In the genomic region with DNA sequence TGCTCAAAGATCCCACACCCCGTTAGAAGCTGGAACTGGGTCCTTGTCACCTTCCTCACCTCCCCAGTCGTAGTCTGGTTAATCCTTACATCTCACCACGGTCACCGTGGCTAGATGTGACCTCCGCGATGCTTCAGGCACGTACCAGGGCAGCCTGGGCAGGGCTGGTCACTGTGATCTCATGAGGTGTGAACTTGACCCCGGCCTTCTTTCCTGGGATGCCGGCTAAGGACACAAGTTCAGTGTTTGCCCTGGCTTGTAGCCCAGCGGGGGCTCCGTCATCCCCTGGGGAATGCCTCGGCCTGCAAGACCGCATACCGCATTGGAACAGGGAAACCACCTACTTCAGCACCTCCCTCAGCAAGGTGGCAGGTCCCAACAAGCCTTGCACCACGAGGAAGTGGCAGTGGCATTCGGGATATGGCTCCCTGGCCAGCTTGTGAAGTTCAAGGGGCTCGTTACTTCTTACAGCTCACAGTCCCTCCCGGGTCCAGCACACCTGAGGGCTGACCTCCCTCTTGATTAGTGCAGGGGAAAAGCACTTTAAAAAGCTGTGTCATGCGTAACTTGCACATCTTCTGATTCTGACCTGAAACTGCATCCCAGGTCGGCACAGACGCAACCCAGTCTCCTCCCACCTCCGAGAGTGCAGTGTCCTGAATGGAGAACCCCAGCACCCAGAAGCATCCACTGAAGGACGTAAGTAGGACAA, we compare ENCODE assay signal across 1 cellular context.
A peak's percentile ranks its signal among the peaks of the same experiment; 100 is the strongest.
TF ChIP-seq lines count a peak whose summit lies in the region.

No MANE protein-coding gene starts in this region.

TF ChIP-seq in HepG2, 621 proteins besides CTCF, POLR2A, EP300 and RAD21 (continued from another document and continues in another):
- TF ChIP-seq, protein P1, sequence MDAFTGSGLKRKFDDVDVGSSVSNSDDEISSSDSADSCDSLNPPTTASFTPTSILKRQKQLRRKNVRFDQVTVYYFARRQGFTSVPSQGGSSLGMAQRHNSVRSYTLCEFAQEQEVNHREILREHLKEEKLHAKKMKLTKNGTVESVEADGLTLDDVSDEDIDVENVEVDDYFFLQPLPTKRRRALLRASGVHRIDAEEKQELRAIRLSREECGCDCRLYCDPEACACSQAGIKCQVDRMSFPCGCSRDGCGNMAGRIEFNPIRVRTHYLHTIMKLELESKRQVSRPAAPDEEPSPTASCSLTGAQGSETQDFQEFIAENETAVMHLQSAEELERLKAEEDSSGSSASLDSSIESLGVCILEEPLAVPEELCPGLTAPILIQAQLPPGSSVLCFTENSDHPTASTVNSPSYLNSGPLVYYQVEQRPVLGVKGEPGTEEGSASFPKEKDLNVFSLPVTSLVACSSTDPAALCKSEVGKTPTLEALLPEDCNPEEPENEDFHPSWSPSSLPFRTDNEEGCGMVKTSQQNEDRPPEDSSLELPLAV (CRISPR knock-in tag; conservative IDR thresholded peaks at IDR 0.05; ENCODE audit: low read depth), result no peak
- TF ChIP-seq MAF1 (CRISPR knock-in tag; IDR thresholded peaks at IDR 0.05; ENCODE audit: borderline replicate concordance) (no peak), NFKB2 (CRISPR knock-in tag; IDR thresholded peaks at IDR 0.05; ENCODE audit: borderline replicate concordance) (no peak), MTA1 (CRISPR knock-in tag; IDR thresholded peaks at IDR 0.05; ENCODE audit: borderline replicate concordance) (peak; percentile 91; the same call in 1 of the 2 replicates), ZNF30 (CRISPR knock-in tag; IDR thresholded peaks at IDR 0.05) (no peak), RFX3 (CRISPR knock-in tag; IDR thresholded peaks at IDR 0.05) (no peak), CEBPB (IDR thresholded peaks at IDR 0.05; ENCODE audit: borderline replicate concordance, low read depth, low read length) (0 out of 2 replicates have a peak, but pooled peaks have one; percentile 42), NR2F1 (CRISPR knock-in tag; IDR thresholded peaks at IDR 0.05) (peak; percentile 85 to 89), ZNF263 (CRISPR knock-in tag; IDR thresholded peaks at IDR 0.05) (peak; percentile 82), SMC3 (IDR thresholded peaks at IDR 0.05; ENCODE audit: low read length) (no peak), ZNF652 (CRISPR knock-in tag; IDR thresholded peaks at IDR 0.05; ENCODE audit: borderline replicate concordance, low read depth) (no peak; the same call in 1 of the 2 replicates), ZSCAN29 (CRISPR knock-in tag; conservative IDR thresholded peaks at IDR 0.05) (peak; percentile 65; the same call in 1 of the 2 replicates), PRMT3 (CRISPR knock-in tag; IDR thresholded peaks at IDR 0.05; ENCODE audit: borderline replicate concordance, low read depth) (no peak), ZNF616 (CRISPR knock-in tag; IDR thresholded peaks at IDR 0.05; ENCODE audit: low read depth) (no peak), SETDB1 (CRISPR knock-in tag; IDR thresholded peaks at IDR 0.05; ENCODE audit: borderline replicate concordance) (no peak), ZFP36 (IDR thresholded peaks at IDR 0.05; ENCODE audit: borderline replicate concordance, low read depth, low read length, partially characterized antibody) (no peak), GATAD1 (CRISPR knock-in tag; IDR thresholded peaks at IDR 0.05) (peak; percentile 57; the same call in 1 of the 2 replicates), ETV5 (CRISPR knock-in tag; IDR thresholded peaks at IDR 0.05; ENCODE audit: borderline replicate concordance) (peak; percentile 57; the same call in 1 of the 2 replicates), ZNF205 (CRISPR knock-in tag; IDR thresholded peaks at IDR 0.05) (peak; percentile 78), ZNF766 (CRISPR knock-in tag; IDR thresholded peaks at IDR 0.05; ENCODE audit: borderline replicate concordance) (no peak), ZNF121 (CRISPR knock-in tag; IDR thresholded peaks at IDR 0.05) (no peak), THYN1 (CRISPR knock-in tag; IDR thresholded peaks at IDR 0.05; ENCODE audit: borderline replicate concordance, low read depth) (no peak), MTF2 (CRISPR knock-in tag; IDR thresholded peaks at IDR 0.05; ENCODE audit: borderline replicate concordance) (no peak), ZNF816 (CRISPR knock-in tag; IDR thresholded peaks at IDR 0.05; ENCODE audit: borderline replicate concordance) (no peak; the same call in 1 of the 2 replicates), EED (CRISPR knock-in tag; IDR thresholded peaks at IDR 0.05) (no peak), SMAD3 (CRISPR knock-in tag; IDR thresholded peaks at IDR 0.05) (0 out of 2 replicates have a peak, but pooled peaks have one; percentile 39), ZNF143 (CRISPR knock-in tag; IDR thresholded peaks at IDR 0.05) (peak; percentile 68), ZNF7 (CRISPR knock-in tag; IDR thresholded peaks at IDR 0.05) (no peak), GABPB1 (CRISPR knock-in tag; IDR thresholded peaks at IDR 0.05) (peak; percentile 63), ZNF543 (CRISPR knock-in tag; IDR thresholded peaks at IDR 0.05) (no peak; the same call in none of the 2 replicates), RBAK (CRISPR knock-in tag; IDR thresholded peaks at IDR 0.05) (no peak), ZNF430 (CRISPR knock-in tag; IDR thresholded peaks at IDR 0.05) (peak; percentile 88), POGZ (CRISPR knock-in tag; IDR thresholded peaks at IDR 0.05) (peak; percentile 54; the same call in 1 of the 2 replicates), PCBP1 (IDR thresholded peaks at IDR 0.05; ENCODE audit: borderline replicate concordance, low read depth, low read length) (no peak), ZFP36L2 (CRISPR knock-in tag; IDR thresholded peaks at IDR 0.05) (no peak), CENPT (CRISPR knock-in tag; IDR thresholded peaks at IDR 0.05; ENCODE audit: low read depth) (no peak)
- TF ChIP-seq, protein P2, sequence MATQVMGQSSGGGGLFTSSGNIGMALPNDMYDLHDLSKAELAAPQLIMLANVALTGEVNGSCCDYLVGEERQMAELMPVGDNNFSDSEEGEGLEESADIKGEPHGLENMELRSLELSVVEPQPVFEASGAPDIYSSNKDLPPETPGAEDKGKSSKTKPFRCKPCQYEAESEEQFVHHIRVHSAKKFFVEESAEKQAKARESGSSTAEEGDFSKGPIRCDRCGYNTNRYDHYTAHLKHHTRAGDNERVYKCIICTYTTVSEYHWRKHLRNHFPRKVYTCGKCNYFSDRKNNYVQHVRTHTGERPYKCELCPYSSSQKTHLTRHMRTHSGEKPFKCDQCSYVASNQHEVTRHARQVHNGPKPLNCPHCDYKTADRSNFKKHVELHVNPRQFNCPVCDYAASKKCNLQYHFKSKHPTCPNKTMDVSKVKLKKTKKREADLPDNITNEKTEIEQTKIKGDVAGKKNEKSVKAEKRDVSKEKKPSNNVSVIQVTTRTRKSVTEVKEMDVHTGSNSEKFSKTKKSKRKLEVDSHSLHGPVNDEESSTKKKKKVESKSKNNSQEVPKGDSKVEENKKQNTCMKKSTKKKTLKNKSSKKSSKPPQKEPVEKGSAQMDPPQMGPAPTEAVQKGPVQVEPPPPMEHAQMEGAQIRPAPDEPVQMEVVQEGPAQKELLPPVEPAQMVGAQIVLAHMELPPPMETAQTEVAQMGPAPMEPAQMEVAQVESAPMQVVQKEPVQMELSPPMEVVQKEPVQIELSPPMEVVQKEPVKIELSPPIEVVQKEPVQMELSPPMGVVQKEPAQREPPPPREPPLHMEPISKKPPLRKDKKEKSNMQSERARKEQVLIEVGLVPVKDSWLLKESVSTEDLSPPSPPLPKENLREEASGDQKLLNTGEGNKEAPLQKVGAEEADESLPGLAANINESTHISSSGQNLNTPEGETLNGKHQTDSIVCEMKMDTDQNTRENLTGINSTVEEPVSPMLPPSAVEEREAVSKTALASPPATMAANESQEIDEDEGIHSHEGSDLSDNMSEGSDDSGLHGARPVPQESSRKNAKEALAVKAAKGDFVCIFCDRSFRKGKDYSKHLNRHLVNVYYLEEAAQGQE (IDR thresholded peaks at IDR 0.05; ENCODE audit: borderline replicate concordance in 1 of 2, low read depth in 1 of 2, low read length in 2 of 2), result peak in 1 of 2 experiments; percentile 64; a peak in 1 of 4 replicates
- TF ChIP-seq, protein P3, sequence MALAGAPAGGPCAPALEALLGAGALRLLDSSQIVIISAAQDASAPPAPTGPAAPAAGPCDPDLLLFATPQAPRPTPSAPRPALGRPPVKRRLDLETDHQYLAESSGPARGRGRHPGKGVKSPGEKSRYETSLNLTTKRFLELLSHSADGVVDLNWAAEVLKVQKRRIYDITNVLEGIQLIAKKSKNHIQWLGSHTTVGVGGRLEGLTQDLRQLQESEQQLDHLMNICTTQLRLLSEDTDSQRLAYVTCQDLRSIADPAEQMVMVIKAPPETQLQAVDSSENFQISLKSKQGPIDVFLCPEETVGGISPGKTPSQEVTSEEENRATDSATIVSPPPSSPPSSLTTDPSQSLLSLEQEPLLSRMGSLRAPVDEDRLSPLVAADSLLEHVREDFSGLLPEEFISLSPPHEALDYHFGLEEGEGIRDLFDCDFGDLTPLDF (CRISPR knock-in tag; IDR thresholded peaks at IDR 0.05), result no peak
- TF ChIP-seq, protein P4, sequence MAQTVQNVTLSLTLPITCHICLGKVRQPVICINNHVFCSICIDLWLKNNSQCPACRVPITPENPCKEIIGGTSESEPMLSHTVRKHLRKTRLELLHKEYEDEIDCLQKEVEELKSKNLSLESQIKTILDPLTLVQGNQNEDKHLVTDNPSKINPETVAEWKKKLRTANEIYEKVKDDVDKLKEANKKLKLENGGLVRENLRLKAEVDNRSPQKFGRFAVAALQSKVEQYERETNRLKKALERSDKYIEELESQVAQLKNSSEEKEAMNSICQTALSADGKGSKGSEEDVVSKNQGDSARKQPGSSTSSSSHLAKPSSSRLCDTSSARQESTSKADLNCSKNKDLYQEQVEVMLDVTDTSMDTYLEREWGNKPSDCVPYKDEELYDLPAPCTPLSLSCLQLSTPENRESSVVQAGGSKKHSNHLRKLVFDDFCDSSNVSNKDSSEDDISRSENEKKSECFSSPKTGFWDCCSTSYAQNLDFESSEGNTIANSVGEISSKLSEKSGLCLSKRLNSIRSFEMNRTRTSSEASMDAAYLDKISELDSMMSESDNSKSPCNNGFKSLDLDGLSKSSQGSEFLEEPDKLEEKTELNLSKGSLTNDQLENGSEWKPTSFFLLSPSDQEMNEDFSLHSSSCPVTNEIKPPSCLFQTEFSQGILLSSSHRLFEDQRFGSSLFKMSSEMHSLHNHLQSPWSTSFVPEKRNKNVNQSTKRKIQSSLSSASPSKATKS (CRISPR knock-in tag; IDR thresholded peaks at IDR 0.05), result no peak
- TF ChIP-seq, protein P5, sequence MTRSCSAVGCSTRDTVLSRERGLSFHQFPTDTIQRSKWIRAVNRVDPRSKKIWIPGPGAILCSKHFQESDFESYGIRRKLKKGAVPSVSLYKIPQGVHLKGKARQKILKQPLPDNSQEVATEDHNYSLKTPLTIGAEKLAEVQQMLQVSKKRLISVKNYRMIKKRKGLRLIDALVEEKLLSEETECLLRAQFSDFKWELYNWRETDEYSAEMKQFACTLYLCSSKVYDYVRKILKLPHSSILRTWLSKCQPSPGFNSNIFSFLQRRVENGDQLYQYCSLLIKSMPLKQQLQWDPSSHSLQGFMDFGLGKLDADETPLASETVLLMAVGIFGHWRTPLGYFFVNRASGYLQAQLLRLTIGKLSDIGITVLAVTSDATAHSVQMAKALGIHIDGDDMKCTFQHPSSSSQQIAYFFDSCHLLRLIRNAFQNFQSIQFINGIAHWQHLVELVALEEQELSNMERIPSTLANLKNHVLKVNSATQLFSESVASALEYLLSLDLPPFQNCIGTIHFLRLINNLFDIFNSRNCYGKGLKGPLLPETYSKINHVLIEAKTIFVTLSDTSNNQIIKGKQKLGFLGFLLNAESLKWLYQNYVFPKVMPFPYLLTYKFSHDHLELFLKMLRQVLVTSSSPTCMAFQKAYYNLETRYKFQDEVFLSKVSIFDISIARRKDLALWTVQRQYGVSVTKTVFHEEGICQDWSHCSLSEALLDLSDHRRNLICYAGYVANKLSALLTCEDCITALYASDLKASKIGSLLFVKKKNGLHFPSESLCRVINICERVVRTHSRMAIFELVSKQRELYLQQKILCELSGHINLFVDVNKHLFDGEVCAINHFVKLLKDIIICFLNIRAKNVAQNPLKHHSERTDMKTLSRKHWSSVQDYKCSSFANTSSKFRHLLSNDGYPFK (CRISPR knock-in tag; IDR thresholded peaks at IDR 0.05; ENCODE audit: borderline replicate concordance), result peak; percentile 70; the same call in 1 of the 2 replicates
- TF ChIP-seq, protein P6, sequence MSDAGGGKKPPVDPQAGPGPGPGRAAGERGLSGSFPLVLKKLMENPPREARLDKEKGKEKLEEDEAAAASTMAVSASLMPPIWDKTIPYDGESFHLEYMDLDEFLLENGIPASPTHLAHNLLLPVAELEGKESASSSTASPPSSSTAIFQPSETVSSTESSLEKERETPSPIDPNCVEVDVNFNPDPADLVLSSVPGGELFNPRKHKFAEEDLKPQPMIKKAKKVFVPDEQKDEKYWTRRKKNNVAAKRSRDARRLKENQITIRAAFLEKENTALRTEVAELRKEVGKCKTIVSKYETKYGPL (CRISPR knock-in tag; IDR thresholded peaks at IDR 0.05), result no peak
- TF ChIP-seq, protein P7, sequence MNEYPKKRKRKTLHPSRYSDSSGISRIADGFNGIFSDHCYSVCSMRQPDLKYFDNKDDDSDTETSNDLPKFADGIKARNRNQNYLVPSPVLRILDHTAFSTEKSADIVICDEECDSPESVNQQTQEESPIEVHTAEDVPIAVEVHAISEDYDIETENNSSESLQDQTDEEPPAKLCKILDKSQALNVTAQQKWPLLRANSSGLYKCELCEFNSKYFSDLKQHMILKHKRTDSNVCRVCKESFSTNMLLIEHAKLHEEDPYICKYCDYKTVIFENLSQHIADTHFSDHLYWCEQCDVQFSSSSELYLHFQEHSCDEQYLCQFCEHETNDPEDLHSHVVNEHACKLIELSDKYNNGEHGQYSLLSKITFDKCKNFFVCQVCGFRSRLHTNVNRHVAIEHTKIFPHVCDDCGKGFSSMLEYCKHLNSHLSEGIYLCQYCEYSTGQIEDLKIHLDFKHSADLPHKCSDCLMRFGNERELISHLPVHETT (CRISPR knock-in tag; conservative IDR thresholded peaks at IDR 0.05), result no peak; the same call in 1 of the 2 replicates
- TF ChIP-seq, protein P8, sequence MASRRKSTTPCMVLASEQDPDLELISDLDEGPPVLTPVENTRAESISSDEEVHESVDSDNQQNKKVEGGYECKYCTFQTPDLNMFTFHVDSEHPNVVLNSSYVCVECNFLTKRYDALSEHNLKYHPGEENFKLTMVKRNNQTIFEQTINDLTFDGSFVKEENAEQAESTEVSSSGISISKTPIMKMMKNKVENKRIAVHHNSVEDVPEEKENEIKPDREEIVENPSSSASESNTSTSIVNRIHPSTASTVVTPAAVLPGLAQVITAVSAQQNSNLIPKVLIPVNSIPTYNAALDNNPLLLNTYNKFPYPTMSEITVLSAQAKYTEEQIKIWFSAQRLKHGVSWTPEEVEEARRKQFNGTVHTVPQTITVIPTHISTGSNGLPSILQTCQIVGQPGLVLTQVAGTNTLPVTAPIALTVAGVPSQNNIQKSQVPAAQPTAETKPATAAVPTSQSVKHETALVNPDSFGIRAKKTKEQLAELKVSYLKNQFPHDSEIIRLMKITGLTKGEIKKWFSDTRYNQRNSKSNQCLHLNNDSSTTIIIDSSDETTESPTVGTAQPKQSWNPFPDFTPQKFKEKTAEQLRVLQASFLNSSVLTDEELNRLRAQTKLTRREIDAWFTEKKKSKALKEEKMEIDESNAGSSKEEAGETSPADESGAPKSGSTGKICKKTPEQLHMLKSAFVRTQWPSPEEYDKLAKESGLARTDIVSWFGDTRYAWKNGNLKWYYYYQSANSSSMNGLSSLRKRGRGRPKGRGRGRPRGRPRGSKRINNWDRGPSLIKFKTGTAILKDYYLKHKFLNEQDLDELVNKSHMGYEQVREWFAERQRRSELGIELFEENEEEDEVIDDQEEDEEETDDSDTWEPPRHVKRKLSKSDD (CRISPR knock-in tag; IDR thresholded peaks at IDR 0.05; ENCODE audit: low read depth), result 0 out of 2 replicates have a peak, but pooled peaks have one; percentile 36
